In the genomic region with DNA sequence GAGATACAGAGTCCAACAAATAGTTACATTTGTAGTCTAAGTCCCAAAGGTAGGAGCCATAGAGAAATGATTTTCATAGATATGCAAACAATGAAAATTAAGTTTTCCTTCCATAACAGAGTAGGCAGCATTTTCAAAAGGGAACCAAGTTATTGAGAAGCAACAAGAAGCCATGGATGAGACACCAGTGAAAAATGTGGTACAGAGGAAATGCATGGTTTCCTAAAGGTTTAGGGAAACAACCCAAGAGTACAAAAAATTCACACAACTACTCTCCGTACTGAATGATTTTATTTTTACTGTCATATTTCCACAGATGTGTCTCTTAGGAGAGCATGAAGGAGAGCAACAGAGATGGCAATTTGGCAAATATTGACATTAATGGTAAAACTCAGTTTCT, we compare ENCODE assay signal across 12 cellular contexts.
"Had no signal": no experiment of that assay in that cellular context is flagged by ENCODE, and none has a peak within 500 bp of the region (broad histone marks: within the 10 kb centered on the region; RNA-seq: fewer than 3 reads in every experiment).

No MANE protein-coding gene starts in this region.

- H3K36me3 ChIP-seq: ovary, thyroid gland had no signal

- H3K4me1 ChIP-seq: thyroid gland had no signal

- ATAC-seq: activated CD8-positive, alpha-beta T cell treated with anti-CD3 and anti-CD28 coated beads, Interleukin-2, amount 10 ng/mL, durations not matched to agents 7 days and 5 days; WTC11 had no signal

- H3K27me3 ChIP-seq: ovary, thyroid gland had no signal

- H3K4me3 ChIP-seq: ovary, thyroid gland had no signal

- H3K9me3 ChIP-seq: ovary, thyroid gland had no signal

- DNase-seq: activated CD4-positive, alpha-beta T cell treated with anti-CD3 and anti-CD28 coated beads for 48 hours; activated CD8-positive, alpha-beta memory T cell treated with anti-CD3 and anti-CD28 coated beads, Interleukin-2, amount 50 U/mL, for 48 hours; activated CD8-positive, alpha-beta T cell treated with anti-CD3 and anti-CD28 coated beads, Interleukin-2, amount 10 ng/mL, durations not matched to agents 7 days and 5 days; activated naive CD4-positive, alpha-beta T cell; endodermal cell; foreskin melanocyte; kidney glomerular epithelial cell; mesendoderm; nephron progenitor cell; ovary; thyroid gland had no signal

- H3K27ac ChIP-seq: ovary, thyroid gland had no signal
